Comparison of ENCODE assay signal across 18 cellular contexts in genomic region chr17:9668532-9668931, GRCh38. TPM values are rescaled to one million over a fixed set of nuclear protein-coding genes. Genes with fewer than 3 reads are reported as not detected.
DNase-seq lines count a peak whose midpoint lies in the region; ATAC-seq, FAIRE-seq and TF ChIP-seq lines count a peak whose summit lies in the region.
"Had no signal": no experiment of that assay in that cellular context is flagged by ENCODE, and none has a peak within 500 bp of the region (broad histone marks: within the 10 kb centered on the region; RNA-seq: fewer than 3 reads in every experiment).

No MANE protein-coding gene starts in this region.

- peaks cover 0 to 3% of the 10 kb centered on the region in 2 experiments for H3K36me3 ChIP-seq in keratinocyte (ENCODE audit: control insufficient read depth in 2 of 2, extremely low read depth in 1 of 2, insufficient read depth in 2 of 2, low read length in 2 of 2)
- H3K36me3 ChIP-seq in thyroid gland: no peaks in the 10 kb centered on the region
- H3K36me3 ChIP-seq: left ventricle myocardium inferior, vagina had no signal

- H3K79me2 ChIP-seq in keratinocyte (ENCODE audit: control insufficient read depth, insufficient read depth, low read length): no peaks in the 10 kb centered on the region

- intact Hi-C loops in thyroid gland (cut with DNase I): no loop called here

- H3K4me1 Mint-ChIP-seq in stimulated activated naive B cell treated with anti-CD40 and anti-IgM and Interleukin-4, amounts not matched to agents 10 μg/mL and 1 μg/mL and 100 μg/mL, for 72 hours: no peaks in the 10 kb centered on the region

- TF ChIP-seq CTCF in AG10803 (conservative IDR thresholded peaks at IDR 0.05; ENCODE audit: low read length) (no peak), keratinocyte (optimal IDR thresholded peaks at IDR 0.05 in 1 of 3, IDR thresholded peaks at IDR 0.05 in 1 of 3, conservative IDR thresholded peaks at IDR 0.05 in 1 of 3; ENCODE audit: extremely low read depth in 1 of 3, insufficient read depth in 2 of 3, low read length in 3 of 3) (no peak), thyroid gland (IDR thresholded peaks at IDR 0.05) (no peak)

- no peak overlapping the region for H2AFZ ChIP-seq in keratinocyte (ENCODE audit: control insufficient read depth, low read length)

- H3K9ac ChIP-seq in keratinocyte (ENCODE audit: control insufficient read depth, extremely low read depth, insufficient read depth, low read length): no peak overlapping the region

- no peaks in the 10 kb centered on the region for H4K20me1 ChIP-seq in keratinocyte (ENCODE audit: control insufficient read depth, extremely low read depth, insufficient read depth, low read length)

- no peak overlapping the region for H3K27ac Mint-ChIP-seq in stimulated activated naive B cell treated with anti-CD40 and anti-IgM and Interleukin-4, amounts not matched to agents 10 μg/mL and 1 μg/mL and 100 μg/mL, for 72 hours
- H3K27ac Mint-ChIP-seq: activated CD4-positive, alpha-beta memory T cell treated with anti-CD3 and anti-CD28 coated beads for 36 hours had no signal

- 81 to 85% methylated on average over 7 of the region's 7 CpGs for WGBS in thyroid gland, 2 donors

- H3K4me1 ChIP-seq in keratinocyte (ENCODE audit: control insufficient read depth, extremely low read depth, insufficient read depth, low read length) (peaks cover 29% of the 10 kb centered on the region), thyroid gland (peaks cover 5 to 25% of the 10 kb centered on the region in 2 donors)
- H3K4me1 ChIP-seq: left ventricle myocardium inferior, vagina had no signal

- DNase-seq in AG10803 (ENCODE audit: low read depth) (peak; percentile 69), HK-2 (ENCODE audit: unreplicated experiment) (peak; percentile 53), amniotic epithelial cell (ENCODE audit: low read depth) (peak; percentile 68), keratinocyte (ENCODE audit: low read depth, low spot score) (no peak), thyroid gland (no peak), SK-N-DZ (ENCODE audit: low spot score) (no peak)
- DNase-seq in stimulated activated naive B cell treated with anti-CD40 and anti-IgM and Interleukin-4, amounts not matched to agents 10 μg/mL and 1 μg/mL and 100 μg/mL, for 72 hours: no peak
- DNase-seq: activated CD4-positive, alpha-beta memory T cell treated with anti-CD3 and anti-CD28 coated beads for 36 hours; aorta; hippocampal formation; left ventricle myocardium inferior; NCI-H187 treated with DMSO at 0.1 percent for 48 hours; NCI-H524; OCI-M1; stimulated activated naive CD4-positive, alpha-beta T cell treated with Interleukin-2 at 50 U/mL for 16 hours had no signal

- H3K4me2 ChIP-seq in keratinocyte (ENCODE audit: control insufficient read depth, extremely low read depth, insufficient read depth, low read depth, low read length): peak overlapping the region; percentile 18

- H3K4me3 ChIP-seq in AG10803 (ENCODE audit: low read length): no peak overlapping the region
- no peak overlapping the region for H3K4me3 ChIP-seq in keratinocyte (ENCODE audit: control insufficient read depth in 2 of 3, extremely low read depth in 1 of 3, insufficient read depth in 2 of 3, low read depth in 1 of 3, low read length in 3 of 3)
- no peak overlapping the region for H3K4me3 ChIP-seq in thyroid gland (replicated peaks in 1 of 3)
- H3K4me3 ChIP-seq: left ventricle myocardium inferior, vagina had no signal

- H3K27me3 ChIP-seq in keratinocyte (ENCODE audit: control insufficient read depth, extremely low read depth, insufficient read depth, low read length): no peaks in the 10 kb centered on the region
- H3K27me3 ChIP-seq in thyroid gland: no peaks in the 10 kb centered on the region
- H3K27me3 ChIP-seq: vagina had no signal

- no peaks in the 10 kb centered on the region for H3K9me3 ChIP-seq in keratinocyte (ENCODE audit: control insufficient read depth, low read depth, low read length)
- no peaks in the 10 kb centered on the region for H3K9me3 ChIP-seq in thyroid gland
- H3K9me3 ChIP-seq: vagina had no signal

- peaks cover 2% of the 10 kb centered on the region for H3K9me1 ChIP-seq in keratinocyte (ENCODE audit: control insufficient read depth, extremely low read depth, insufficient read depth, low read length)

- dilution Hi-C loops in keratinocyte (cut with MboI; ENCODE audit: extremely low pct_ligation_motif_present, low sequenced_read_pairs): no loop called here

- no peak overlapping the region for H3K4me3 Mint-ChIP-seq in stimulated activated naive B cell treated with anti-CD40 and anti-IgM and Interleukin-4, amounts not matched to agents 10 μg/mL and 1 μg/mL and 100 μg/mL, for 72 hours
- H3K4me3 Mint-ChIP-seq: activated CD4-positive, alpha-beta memory T cell treated with anti-CD3 and anti-CD28 coated beads for 36 hours had no signal

- peaks cover 0 to 2% of the 10 kb centered on the region in 2 donors for H3K36me3 Mint-ChIP-seq in stimulated activated naive B cell treated with anti-CD40 and anti-IgM and Interleukin-4, amounts not matched to agents 10 μg/mL and 1 μg/mL and 100 μg/mL, for 72 hours
- H3K36me3 Mint-ChIP-seq: activated CD4-positive, alpha-beta memory T cell treated with anti-CD3 and anti-CD28 coated beads for 36 hours had no signal

- FAIRE-seq in keratinocyte (lab: Jason Lieb, UNC): peak; percentile 84

- no peaks in the 10 kb centered on the region for H3K27me3 Mint-ChIP-seq in stimulated activated naive B cell treated with anti-CD40 and anti-IgM and Interleukin-4, amounts not matched to agents 10 μg/mL and 1 μg/mL and 100 μg/mL, for 72 hours

- H3K27ac ChIP-seq in keratinocyte (ENCODE audit: control insufficient read depth, insufficient read depth, low read length): no peak overlapping the region
- no peak overlapping the region for H3K27ac ChIP-seq in thyroid gland
- H3K27ac ChIP-seq: left ventricle myocardium inferior, vagina had no signal

- TF ChIP-seq POLR2A in thyroid gland (IDR thresholded peaks at IDR 0.05): no peak

- H3K9me3 Mint-ChIP-seq in stimulated activated naive B cell treated with anti-CD40 and anti-IgM and Interleukin-4, amounts not matched to agents 10 μg/mL and 1 μg/mL and 100 μg/mL, for 72 hours: peaks cover 8 to 13% of the 10 kb centered on the region in 2 donors
- H3K9me3 Mint-ChIP-seq: activated CD4-positive, alpha-beta memory T cell treated with anti-CD3 and anti-CD28 coated beads for 36 hours had no signal

- ATAC-seq in HG03097 (IDR thresholded peaks at IDR 0.05; ENCODE audit: low FRiP score, unreplicated experiment): no peak
- ATAC-seq in stimulated activated naive B cell treated with anti-CD40 and anti-IgM and Interleukin-4, amounts not matched to agents 10 μg/mL and 1 μg/mL and 100 μg/mL, for 72 hours (replicated peaks): no peak

RNA-seq across cellular contexts. Expression of gene USP43, which starts 23.2 kb away (rescaled TPM):
- polyA plus RNA-seq in keratinocyte: 2.2 to 4.9 TPM (median 2.5 TPM) in 3 replicates
- polyA plus RNA-seq in keratinocyte (2011; ENCODE audit: low read depth): 2.0 TPM
- 1.9 and 2.6 TPM in 2 replicates for polyA plus RNA-seq in keratinocyte (2011; cell fraction: cytosol; rRNA removed)
- 6.2 and 7.5 TPM in 2 replicates for polyA plus RNA-seq in keratinocyte (2011; cell fraction: nucleus; rRNA removed)
- 2.4 and 5.3 TPM in 2 replicates for polyA plus RNA-seq in keratinocyte (2012; ENCODE audit: low replicate concordance)
- polyA minus RNA-seq in keratinocyte: 6.7 to 13.4 TPM (median 7.5 TPM) in 3 replicates
- 4.8 TPM for polyA minus RNA-seq in keratinocyte (2011; cell fraction: cytosol; rRNA and poly(A)+ RNA removed)
- 7.1 and 9.2 TPM in 2 replicates for polyA minus RNA-seq in keratinocyte (2011; cell fraction: nucleus; rRNA and poly(A)+ RNA removed)
- 1 to 10 TPM; 3.0 to 5.1 (median 3.9) TPM for total RNA-seq in thyroid gland
- not detected in 2 replicates for polyA plus RNA-seq in SK-N-DZ (2014; cell fraction: cytosol; rRNA removed)
- 0.08 and 1.7 TPM in 2 replicates for polyA plus RNA-seq in SK-N-DZ (2014; cell fraction: nucleus; rRNA removed)
- total RNA-seq: myocyte had no signal

Comparison
In these comparisons a context has a peak if more than half of its experiments do, and no peak if none do; other contexts are left out.
1. DNase-seq: peak in AG10803 (single experiment), HK-2 (single experiment) and amniotic epithelial cell (single experiment); none in keratinocyte (single experiment), thyroid gland (0 of 2), stimulated activated naive B cell treated with anti-CD40 and anti-IgM and Interleukin-4, amounts not matched to agents 10 μg/mL and 1 μg/mL and 100 μg/mL, for 72 hours (single experiment) and SK-N-DZ (single experiment).